14 cellular contexts compared by ENCODE assay signal in the genomic region with DNA sequence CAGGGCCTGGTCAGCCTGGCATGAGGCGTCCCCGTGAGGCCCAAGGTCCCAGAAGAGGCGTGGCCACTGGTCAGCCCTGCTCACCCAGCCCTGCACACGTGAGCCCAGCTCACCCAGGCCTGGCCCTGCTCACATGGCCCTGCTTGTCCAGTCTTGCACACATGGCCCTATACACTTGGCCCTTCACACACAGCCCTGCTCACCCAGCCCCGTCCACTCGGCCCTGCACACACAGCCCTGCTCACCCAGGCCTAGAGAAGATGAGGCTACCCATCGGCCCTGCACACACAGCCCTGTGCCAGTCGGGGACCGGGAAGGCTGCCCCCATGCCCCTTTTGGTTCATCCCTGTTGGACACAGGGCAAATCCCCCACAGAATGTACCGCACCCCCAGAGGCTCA. TPM values are rescaled to one million over a fixed set of nuclear protein-coding genes. Genes with fewer than 3 reads are reported as not detected.
DNase-seq lines count a peak whose midpoint lies in the region; ATAC-seq and TF ChIP-seq lines count a peak whose summit lies in the region.
"Had no signal": no experiment of that assay in that cellular context is flagged by ENCODE, and none has a peak within 500 bp of the region (broad histone marks: within the 10 kb centered on the region; RNA-seq: fewer than 3 reads in every experiment).

No MANE protein-coding gene starts in this region.

- 82% methylated on average over 3 of the region's 10 CpGs; no CpG with 5 or more reads in 1 of the 2 donors for WGBS in gastroesophageal sphincter (ENCODE audit: low coverage in 1 of 2), 2 donors
- 84 to 92% methylated on average over 2 to 7 of the region's 10 CpGs for WGBS in upper lobe of left lung, 2 donors

- H3K27ac ChIP-seq in gastroesophageal sphincter: peak overlapping the region; percentile 49 to 83 (median 70)
- peak overlapping the region in 1 of 4 donors; percentile 42 for H3K27ac ChIP-seq in upper lobe of left lung
- H3K27ac ChIP-seq: cardiac muscle cell, neutrophil had no signal

- peak; percentile 16 for DNase-seq in activated T-cell treated with anti-CD3 and anti-CD28 coated beads, Interleukin-2, amount 50 U/mL, for 48 hours
- DNase-seq in activated T-cell treated with anti-CD3 and anti-CD28 coated beads for 4 hours (no peak), mesenteric fat pad (ENCODE audit: low spot score) (peak; percentile 93), upper lobe of left lung (peak; percentile 45 to 76), foreskin melanocyte (no peak), GM19240 (ENCODE audit: insufficient read length, low spot score) (no peak)
- DNase-seq: NCI-H1105; NCI-H2171; RPMI8226; stimulated activated naive CD4-positive, alpha-beta T cell treated with Interleukin-2 at 50 U/mL for 16 hours had no signal

- H3K4me3 ChIP-seq in gastroesophageal sphincter (no peak overlapping the region), upper lobe of left lung (no peak overlapping the region)
- H3K4me3 ChIP-seq: cardiac muscle cell had no signal

- no peaks in the 10 kb centered on the region for H3K9me3 ChIP-seq in gastroesophageal sphincter
- no peaks in the 10 kb centered on the region for H3K9me3 ChIP-seq in upper lobe of left lung
- H3K9me3 ChIP-seq: neutrophil had no signal

- H3K4me1 ChIP-seq in gastroesophageal sphincter (peaks cover 8 to 45% (median 41%) of the 10 kb centered on the region in 3 donors), upper lobe of left lung (peaks cover 29 to 43% (median 32%) of the 10 kb centered on the region in 4 donors)

- ATAC-seq in gastroesophageal sphincter: no peak
- ATAC-seq in upper lobe of left lung (ENCODE audit: low FRiP score in 2 of 2): no peak
- ATAC-seq in HG03280 (IDR thresholded peaks at IDR 0.05; ENCODE audit: unreplicated experiment): no peak

- H3K27me3 ChIP-seq in gastroesophageal sphincter: no peaks in the 10 kb centered on the region
- no peaks in the 10 kb centered on the region for H3K27me3 ChIP-seq in upper lobe of left lung
- H3K27me3 ChIP-seq: cardiac muscle cell had no signal

- H3K36me3 ChIP-seq in gastroesophageal sphincter: no peaks in the 10 kb centered on the region
- no peaks in the 10 kb centered on the region for H3K36me3 ChIP-seq in upper lobe of left lung
- H3K36me3 ChIP-seq: cardiac muscle cell, neutrophil had no signal

- TF ChIP-seq CTCF in gastroesophageal sphincter (IDR thresholded peaks at IDR 0.05) (no peak), upper lobe of left lung (IDR thresholded peaks at IDR 0.05) (no peak)

- TF ChIP-seq POLR2A in gastroesophageal sphincter (IDR thresholded peaks at IDR 0.05): no peak
- no peak for TF ChIP-seq POLR2A in upper lobe of left lung (IDR thresholded peaks at IDR 0.05)

- TF ChIP-seq EP300 in gastroesophageal sphincter (IDR thresholded peaks at IDR 0.05) (no peak), upper lobe of left lung (IDR thresholded peaks at IDR 0.05) (no peak)

RNA-seq across cellular contexts. Expression of a gene that starts 28.4 kb away (rescaled TPM):
- total RNA-seq in gastroesophageal sphincter (10 to 100 TPM in 1 of 4 donors, 1 to 10 TPM in 3; 3.1 to 14.3 (median 6.9) TPM), mesenteric fat pad (6.9 TPM), upper lobe of left lung (10 to 100 TPM in 4 of 6 donors, 1 to 10 TPM in 2; 7.4 to 40.8 (median 13.1) TPM)

Comparison
In these comparisons a context has a peak if more than half of its experiments do, and no peak if none do; other contexts are left out.
1. DNase-seq: peak in activated T-cell treated with anti-CD3 and anti-CD28 coated beads, Interleukin-2, amount 50 U/mL, for 48 hours (2 of 2), mesenteric fat pad (single experiment) and upper lobe of left lung (2 of 2); none in activated T-cell treated with anti-CD3 and anti-CD28 coated beads for 4 hours (single experiment), foreskin melanocyte (single experiment) and GM19240 (single experiment).